ENCODE assay signal across 1 cellular context in the genomic region with DNA sequence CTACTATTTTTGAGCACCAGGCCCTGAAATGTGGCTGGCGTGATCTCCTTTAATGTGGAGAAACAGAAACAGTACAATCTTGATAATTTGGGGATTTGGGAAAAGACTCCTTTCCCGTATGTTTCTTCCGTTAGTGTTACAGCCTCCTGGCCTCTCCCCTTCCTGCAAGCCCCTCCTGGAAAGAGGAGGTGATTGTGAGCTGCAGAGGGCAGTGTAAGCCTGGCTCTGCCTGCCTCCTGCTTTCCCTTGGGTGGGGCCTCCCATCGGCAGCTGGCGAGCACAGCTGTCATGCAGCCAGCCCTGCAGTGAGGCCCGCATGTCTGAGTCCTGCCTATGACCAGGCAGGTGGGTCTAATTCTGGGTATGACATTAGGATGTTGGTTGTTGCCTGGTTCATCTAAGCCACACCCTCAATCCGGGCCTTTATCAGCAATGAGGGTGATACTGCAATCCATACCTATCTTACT.
TF ChIP-seq lines count a peak whose summit lies in the region.

No MANE protein-coding gene starts in this region.

TF ChIP-seq in K562, 482 proteins besides CTCF, POLR2A, EP300 and RAD21 (continued from another document and continues in another):
- TF ChIP-seq ZNF407 (IDR thresholded peaks at IDR 0.05; ENCODE audit: low read depth) (no peak), RBM34 (IDR thresholded peaks at IDR 0.05; ENCODE audit: borderline replicate concordance, insufficient read depth, low read length) (no peak), RFX1 (IDR thresholded peaks at IDR 0.05) (no peak), ELF4 (CRISPR knock-in tag; IDR thresholded peaks at IDR 0.05) (no peak), ARID1B (IDR thresholded peaks at IDR 0.05) (peak; percentile 35), ZNF561 (CRISPR knock-in tag; conservative IDR thresholded peaks at IDR 0.05) (no peak), PML (IDR thresholded peaks at IDR 0.05; ENCODE audit: low read length) (no peak), BHLHE40 (IDR thresholded peaks at IDR 0.05; ENCODE audit: low read length) (peak; percentile 26; the same call in 1 of the 2 replicates), CBFA2T3 (IDR thresholded peaks at IDR 0.05) (peak; percentile 59; the same call in 1 of the 2 replicates), KDM1A (IDR thresholded peaks at IDR 0.05) (no peak), E2F4 (CRISPR knock-in tag; IDR thresholded peaks at IDR 0.05; ENCODE audit: low read depth) (no peak), IRF2 (CRISPR knock-in tag; IDR thresholded peaks at IDR 0.05) (no peak), XRCC4 (IDR thresholded peaks at IDR 0.05; ENCODE audit: extremely low read depth, insufficient read depth, insufficient read length) (no peak), MITF (IDR thresholded peaks at IDR 0.05) (no peak), ZNF143 (CRISPR knock-in tag; IDR thresholded peaks at IDR 0.05) (no peak), PKNOX1 (IDR thresholded peaks at IDR 0.05) (peak; percentile 50; the same call in 1 of the 2 replicates), PRPF4 (IDR thresholded peaks at IDR 0.05; ENCODE audit: insufficient read depth, low read depth, low read length, poor library complexity, severe bottlenecking) (no peak), BRD9 (IDR thresholded peaks at IDR 0.05; ENCODE audit: low read depth, partially characterized antibody) (no peak), MTF1 (CRISPR knock-in tag; IDR thresholded peaks at IDR 0.05; ENCODE audit: borderline replicate concordance) (no peak), KLF13 (tag; IDR thresholded peaks at IDR 0.05; ENCODE audit: borderline replicate concordance, low read depth) (no peak; the same call in 1 of the 2 replicates), ZBTB2 (IDR thresholded peaks at IDR 0.05) (no peak), FOS (IDR thresholded peaks at IDR 0.05; ENCODE audit: extremely low read depth, insufficient read length) (no peak), ZNF584 (CRISPR knock-in tag; IDR thresholded peaks at IDR 0.05; ENCODE audit: low read depth) (no peak), PTBP1 (IDR thresholded peaks at IDR 0.05; ENCODE audit: low read depth, low read length) (no peak), FOSL1 (tag; conservative IDR thresholded peaks at IDR 0.05) (peak; percentile 68)
- TF ChIP-seq, protein P1, sequence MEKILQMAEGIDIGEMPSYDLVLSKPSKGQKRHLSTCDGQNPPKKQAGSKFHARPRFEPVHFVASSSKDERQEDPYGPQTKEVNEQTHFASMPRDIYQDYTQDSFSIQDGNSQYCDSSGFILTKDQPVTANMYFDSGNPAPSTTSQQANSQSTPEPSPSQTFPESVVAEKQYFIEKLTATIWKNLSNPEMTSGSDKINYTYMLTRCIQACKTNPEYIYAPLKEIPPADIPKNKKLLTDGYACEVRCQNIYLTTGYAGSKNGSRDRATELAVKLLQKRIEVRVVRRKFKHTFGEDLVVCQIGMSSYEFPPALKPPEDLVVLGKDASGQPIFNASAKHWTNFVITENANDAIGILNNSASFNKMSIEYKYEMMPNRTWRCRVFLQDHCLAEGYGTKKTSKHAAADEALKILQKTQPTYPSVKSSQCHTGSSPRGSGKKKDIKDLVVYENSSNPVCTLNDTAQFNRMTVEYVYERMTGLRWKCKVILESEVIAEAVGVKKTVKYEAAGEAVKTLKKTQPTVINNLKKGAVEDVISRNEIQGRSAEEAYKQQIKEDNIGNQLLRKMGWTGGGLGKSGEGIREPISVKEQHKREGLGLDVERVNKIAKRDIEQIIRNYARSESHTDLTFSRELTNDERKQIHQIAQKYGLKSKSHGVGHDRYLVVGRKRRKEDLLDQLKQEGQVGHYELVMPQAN (IDR thresholded peaks at IDR 0.05; ENCODE audit: borderline replicate concordance), result 0 out of 2 replicates have a peak, but pooled peaks have one; percentile 48
- TF ChIP-seq, protein P2, sequence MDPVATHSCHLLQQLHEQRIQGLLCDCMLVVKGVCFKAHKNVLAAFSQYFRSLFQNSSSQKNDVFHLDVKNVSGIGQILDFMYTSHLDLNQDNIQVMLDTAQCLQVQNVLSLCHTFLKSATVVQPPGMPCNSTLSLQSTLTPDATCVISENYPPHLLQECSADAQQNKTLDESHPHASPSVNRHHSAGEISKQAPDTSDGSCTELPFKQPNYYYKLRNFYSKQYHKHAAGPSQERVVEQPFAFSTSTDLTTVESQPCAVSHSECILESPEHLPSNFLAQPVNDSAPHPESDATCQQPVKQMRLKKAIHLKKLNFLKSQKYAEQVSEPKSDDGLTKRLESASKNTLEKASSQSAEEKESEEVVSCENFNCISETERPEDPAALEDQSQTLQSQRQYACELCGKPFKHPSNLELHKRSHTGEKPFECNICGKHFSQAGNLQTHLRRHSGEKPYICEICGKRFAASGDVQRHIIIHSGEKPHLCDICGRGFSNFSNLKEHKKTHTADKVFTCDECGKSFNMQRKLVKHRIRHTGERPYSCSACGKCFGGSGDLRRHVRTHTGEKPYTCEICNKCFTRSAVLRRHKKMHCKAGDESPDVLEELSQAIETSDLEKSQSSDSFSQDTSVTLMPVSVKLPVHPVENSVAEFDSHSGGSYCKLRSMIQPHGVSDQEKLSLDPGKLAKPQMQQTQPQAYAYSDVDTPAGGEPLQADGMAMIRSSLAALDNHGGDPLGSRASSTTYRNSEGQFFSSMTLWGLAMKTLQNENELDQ (CRISPR knock-in tag; IDR thresholded peaks at IDR 0.05; ENCODE audit: borderline replicate concordance), result no peak
- TF ChIP-seq, protein P3, sequence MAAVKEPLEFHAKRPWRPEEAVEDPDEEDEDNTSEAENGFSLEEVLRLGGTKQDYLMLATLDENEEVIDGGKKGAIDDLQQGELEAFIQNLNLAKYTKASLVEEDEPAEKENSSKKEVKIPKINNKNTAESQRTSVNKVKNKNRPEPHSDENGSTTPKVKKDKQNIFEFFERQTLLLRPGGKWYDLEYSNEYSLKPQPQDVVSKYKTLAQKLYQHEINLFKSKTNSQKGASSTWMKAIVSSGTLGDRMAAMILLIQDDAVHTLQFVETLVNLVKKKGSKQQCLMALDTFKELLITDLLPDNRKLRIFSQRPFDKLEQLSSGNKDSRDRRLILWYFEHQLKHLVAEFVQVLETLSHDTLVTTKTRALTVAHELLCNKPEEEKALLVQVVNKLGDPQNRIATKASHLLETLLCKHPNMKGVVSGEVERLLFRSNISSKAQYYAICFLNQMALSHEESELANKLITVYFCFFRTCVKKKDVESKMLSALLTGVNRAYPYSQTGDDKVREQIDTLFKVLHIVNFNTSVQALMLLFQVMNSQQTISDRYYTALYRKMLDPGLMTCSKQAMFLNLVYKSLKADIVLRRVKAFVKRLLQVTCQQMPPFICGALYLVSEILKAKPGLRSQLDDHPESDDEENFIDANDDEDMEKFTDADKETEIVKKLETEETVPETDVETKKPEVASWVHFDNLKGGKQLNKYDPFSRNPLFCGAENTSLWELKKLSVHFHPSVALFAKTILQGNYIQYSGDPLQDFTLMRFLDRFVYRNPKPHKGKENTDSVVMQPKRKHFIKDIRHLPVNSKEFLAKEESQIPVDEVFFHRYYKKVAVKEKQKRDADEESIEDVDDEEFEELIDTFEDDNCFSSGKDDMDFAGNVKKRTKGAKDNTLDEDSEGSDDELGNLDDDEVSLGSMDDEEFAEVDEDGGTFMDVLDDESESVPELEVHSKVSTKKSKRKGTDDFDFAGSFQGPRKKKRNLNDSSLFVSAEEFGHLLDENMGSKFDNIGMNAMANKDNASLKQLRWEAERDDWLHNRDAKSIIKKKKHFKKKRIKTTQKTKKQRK (IDR thresholded peaks at IDR 0.05; ENCODE audit: borderline replicate concordance, low read depth, low read length), result no peak
